ENCODE assay signal across 13 cellular contexts in genomic region chr11:110327508-110327907, GRCh38. TPM values are rescaled to one million over a fixed set of nuclear protein-coding genes. Genes with fewer than 3 reads are reported as not detected.
DNase-seq lines count a peak whose midpoint lies in the region; ATAC-seq and TF ChIP-seq lines count a peak whose summit lies in the region.
"Had no signal": no experiment of that assay in that cellular context is flagged by ENCODE, and none has a peak within 500 bp of the region (broad histone marks: within the 10 kb centered on the region; RNA-seq: fewer than 3 reads in every experiment).

No MANE protein-coding gene starts in this region.

- no peak for DNase-seq in activated naive CD4-positive, alpha-beta T cell treated with anti-CD3 and anti-CD28 coated beads for 36 hours
- no peak for DNase-seq in activated naive CD4-positive, alpha-beta T cell (lab: John Stamatoyannopoulos, UW)
- DNase-seq in activated B cell treated with CpG ODN at 0.5 μM for 24 hours (no peak), activated gamma-delta T cell treated with Interleukin-2 at 50 U/mL for 16 hours (no peak), OCI-M2 (lab: John Stamatoyannopoulos, UW; ENCODE audit: unreplicated experiment) (no peak), superior temporal gyrus (ENCODE audit: extremely low spot score) (no peak)
- no peak for DNase-seq in stimulated activated naive B cell treated with anti-CD40 and anti-IgM and Interleukin-4, amounts not matched to agents 10 μg/mL and 1 μg/mL and 100 μg/mL, for 72 hours
- DNase-seq: kidney, NCI-H187 treated with DMSO at 0.1 percent for 48 hours, NCI-H82, SJCRH30, uterus had no signal

- H3K27me3 Mint-ChIP-seq in activated naive CD4-positive, alpha-beta T cell treated with anti-CD3 and anti-CD28 coated beads for 36 hours (ENCODE audit: low read depth): peaks cover under 1% of the 10 kb centered on the region
- H3K27me3 Mint-ChIP-seq in activated B cell treated with CpG ODN at 0.5 μM for 24 hours: peaks cover 2% of the 10 kb centered on the region
- peaks cover 0 to 5% of the 10 kb centered on the region in 2 donors for H3K27me3 Mint-ChIP-seq in stimulated activated naive B cell treated with anti-CD40 and anti-IgM and Interleukin-4, amounts not matched to agents 10 μg/mL and 1 μg/mL and 100 μg/mL, for 72 hours

- H3K36me3 Mint-ChIP-seq in activated naive CD4-positive, alpha-beta T cell treated with anti-CD3 and anti-CD28 coated beads for 36 hours (ENCODE audit: low read depth): peaks cover 4% of the 10 kb centered on the region
- no peaks in the 10 kb centered on the region for H3K36me3 Mint-ChIP-seq in activated B cell treated with CpG ODN at 0.5 μM for 24 hours (ENCODE audit: low read depth)
- peaks cover 2 to 9% of the 10 kb centered on the region in 2 donors for H3K36me3 Mint-ChIP-seq in stimulated activated naive B cell treated with anti-CD40 and anti-IgM and Interleukin-4, amounts not matched to agents 10 μg/mL and 1 μg/mL and 100 μg/mL, for 72 hours

- CTCF ChIA-PET in activated naive CD4-positive, alpha-beta T cell treated with anti-CD3 and anti-CD28 coated beads for 36 hours (lab: Charles Lee): interaction anchor here (0.7 kb wide), 1 partner anchor 582 kb away, joined by 4 read pairs; no protein-coding TSS in a partner anchor
- CTCF ChIA-PET in activated B cell treated with CpG ODN at 0.5 μM for 24 hours (lab: Charles Lee): no interaction called here

- H3K4me3 Mint-ChIP-seq in activated naive CD4-positive, alpha-beta T cell treated with anti-CD3 and anti-CD28 coated beads for 36 hours: peak overlapping the region; percentile 81
- peak overlapping the region; percentile 77 for H3K4me3 Mint-ChIP-seq in activated B cell treated with CpG ODN at 0.5 μM for 24 hours
- peak overlapping the region; percentile 57 to 67 for H3K4me3 Mint-ChIP-seq in stimulated activated naive B cell treated with anti-CD40 and anti-IgM and Interleukin-4, amounts not matched to agents 10 μg/mL and 1 μg/mL and 100 μg/mL, for 72 hours

- POLR2A ChIA-PET in activated B cell treated with CpG ODN at 0.5 μM for 24 hours (lab: Charles Lee): interaction anchor here (0.6 to 0.9 kb wide), 4 partner anchors 11 to 1663 kb away, joined by 3 to 6 read pairs (median 5); no protein-coding TSS in a partner anchor

- intact Hi-C loops in activated naive CD4-positive, alpha-beta T cell treated with anti-CD3 and anti-CD28 coated beads for 36 hours (cut with micrococcal nuclease): loop anchor here (5.0 kb wide), 1 partner anchor 505 kb away; no protein-coding TSS in a partner anchor
- intact Hi-C loops in activated B cell treated with CpG ODN at 0.5 μM for 24 hours (cut with micrococcal nuclease): no loop called here

- H3K9me3 Mint-ChIP-seq in activated naive CD4-positive, alpha-beta T cell treated with anti-CD3 and anti-CD28 coated beads for 36 hours: no peaks in the 10 kb centered on the region
- H3K9me3 Mint-ChIP-seq in activated B cell treated with CpG ODN at 0.5 μM for 24 hours: peaks cover 5% of the 10 kb centered on the region
- peaks cover 8 to 10% of the 10 kb centered on the region in 2 donors for H3K9me3 Mint-ChIP-seq in stimulated activated naive B cell treated with anti-CD40 and anti-IgM and Interleukin-4, amounts not matched to agents 10 μg/mL and 1 μg/mL and 100 μg/mL, for 72 hours

- TF ChIP-seq CTCF in activated B cell treated with CpG ODN at 0.5 μM for 24 hours (IDR thresholded peaks at IDR 0.05): no peak

- peak overlapping the region; percentile 65 for H3K27ac Mint-ChIP-seq in activated naive CD4-positive, alpha-beta T cell treated with anti-CD3 and anti-CD28 coated beads for 36 hours
- H3K27ac Mint-ChIP-seq in activated B cell treated with CpG ODN at 0.5 μM for 24 hours: peak overlapping the region; percentile 87
- no peak overlapping the region for H3K27ac Mint-ChIP-seq in stimulated activated naive B cell treated with anti-CD40 and anti-IgM and Interleukin-4, amounts not matched to agents 10 μg/mL and 1 μg/mL and 100 μg/mL, for 72 hours

- ATAC-seq in GM21576 (IDR thresholded peaks at IDR 0.05; ENCODE audit: unreplicated experiment): peak; percentile 40
- no peak for ATAC-seq in activated B cell treated with CpG ODN at 0.5 μM for 24 hours (ENCODE audit: low read depth)
- ATAC-seq in stimulated activated naive B cell treated with anti-CD40 and anti-IgM and Interleukin-4, amounts not matched to agents 10 μg/mL and 1 μg/mL and 100 μg/mL, for 72 hours (replicated peaks): peak; percentile 38 to 46

- H3K4me1 Mint-ChIP-seq in activated naive CD4-positive, alpha-beta T cell treated with anti-CD3 and anti-CD28 coated beads for 36 hours (ENCODE audit: low read depth): peaks cover 18% of the 10 kb centered on the region
- peaks cover 20% of the 10 kb centered on the region for H3K4me1 Mint-ChIP-seq in activated B cell treated with CpG ODN at 0.5 μM for 24 hours
- H3K4me1 Mint-ChIP-seq in stimulated activated naive B cell treated with anti-CD40 and anti-IgM and Interleukin-4, amounts not matched to agents 10 μg/mL and 1 μg/mL and 100 μg/mL, for 72 hours: peaks cover 15% of the 10 kb centered on the region in 2 donors

RNA-seq across cellular contexts. Expression of gene RDX, which starts 31.1 kb away (rescaled TPM):
- total RNA-seq in activated naive CD4-positive, alpha-beta T cell treated with anti-CD3 and anti-CD28 coated beads for 36 hours: 10 to 100 TPM; 35.2 to 37.4 TPM
- 27.4 and 27.9 TPM in 2 replicates for total RNA-seq in activated B cell treated with CpG ODN at 0.5 μM for 24 hours
